In genomic region chr2:237182422-237183123, GRCh38 we compare ENCODE assay signal across 16 cellular contexts.
DNase-seq lines count a peak whose midpoint lies in the region; ATAC-seq, FAIRE-seq and TF ChIP-seq lines count a peak whose summit lies in the region.
"Had no signal": no experiment of that assay in that cellular context is flagged by ENCODE, and none has a peak within 500 bp of the region (broad histone marks: within the 10 kb centered on the region; RNA-seq: fewer than 3 reads in every experiment).

No MANE protein-coding gene starts in this region.

- no peaks in the 10 kb centered on the region; a peak in 1 of 4 replicates for H3K9me3 ChIP-seq in H1 (ENCODE audit: insufficient read depth in 2 of 2, low read depth in 1 of 2, low read length in 1 of 2)
- H3K9me3 ChIP-seq in transverse colon: no peaks in the 10 kb centered on the region

- H3K27me3 ChIP-seq in H1 (replicated peaks in 1 of 4; ENCODE audit: control insufficient read depth in 3 of 4, extremely low read depth in 1 of 4, insufficient read depth in 3 of 4, low read length in 3 of 4): no peaks in the 10 kb centered on the region
- no peaks in the 10 kb centered on the region for H3K27me3 ChIP-seq in transverse colon

- TF ChIP-seq RAD21 in H1 (IDR thresholded peaks at IDR 0.05 in 1 of 2, conservative IDR thresholded peaks at IDR 0.05 in 1 of 2; ENCODE audit: low read depth in 2 of 2, low read length in 2 of 2): no peak

- H3K4me1 Mint-ChIP-seq in HFFc6 (ENCODE audit: low read depth): peaks cover 87% of the 10 kb centered on the region
- peaks cover 54% of the 10 kb centered on the region for H3K4me1 Mint-ChIP-seq in nephron
- H3K4me1 Mint-ChIP-seq: activated T-helper 17 cell treated with anti-CD3 and anti-CD28 coated beads, Interleukin-2, amount 50 U/mL, for 72 hours; CD14-positive monocyte had no signal

- POLR2A ChIA-PET in H1 (lab: Charles Lee; ENCODE audit: partially characterized antibody): no interaction called here

- H3K14ac ChIP-seq in H1 (ENCODE audit: insufficient read length): no peak overlapping the region

- H2BK20ac ChIP-seq in H1 (ENCODE audit: low read length): no peak overlapping the region; the same call in 1 of the 2 replicates

- CTCF ChIA-PET in H1 (lab: Charles Lee; ENCODE audit: partially characterized antibody): interaction anchor here (0.6 to 1.7 kb wide), 4 partner anchors 9 to 1602 kb away, joined by 3 to 10 read pairs (median 5); no protein-coding TSS in a partner anchor

- no peak overlapping the region for H3K4me3 ChIP-seq in H1 (ENCODE audit: extremely low read depth in 1 of 4, insufficient read depth in 2 of 4, low read depth in 3 of 4, low read length in 4 of 4)
- no peak overlapping the region for H3K4me3 ChIP-seq in transverse colon

- H3K4me1 ChIP-seq in H1 (replicated peaks in 1 of 4; ENCODE audit: control insufficient read depth in 3 of 4, insufficient read depth in 4 of 4, low read length in 3 of 4): no peaks in the 10 kb centered on the region
- peaks cover 0 to 6% (median 0%) of the 10 kb centered on the region in 4 donors for H3K4me1 ChIP-seq in transverse colon

- no peak for FAIRE-seq in H1 (lab: Jason Lieb, UNC)
- FAIRE-seq: colon had no signal

- no peak overlapping the region for H2BK5ac ChIP-seq in H1 (ENCODE audit: low read depth, low read length)

- no peak overlapping the region for H3K56ac ChIP-seq in H1 (replicated peaks; ENCODE audit: insufficient read length, low read depth, low read length)

- 88% methylated on average over 15 of the region's 15 CpGs; no CpG with 5 or more reads in 1 of the 2 experiments for WGBS in H1 (ENCODE audit: extremely low coverage in 1 of 2, insufficient coverage in 1 of 2, insufficient read length in 1 of 2, insufficient replicate concordance in 2 of 2, low coverage in 1 of 2, low lambda C conversion rate in 2 of 2, missing lambda C conversion rate in 1 of 2), 2 experiments
- WGBS in transverse colon (ENCODE audit: low coverage in 1 of 2), 2 donors: 72 to 73% methylated on average over 2 to 15 of the region's 15 CpGs

- intact Hi-C loops in transverse colon (cut with DNase I; ENCODE audit: low total_unique reads): no loop called here

- 0 out of 2 replicates have a peak overlapping the region, but pooled peaks have one; percentile 9 for H2BK15ac ChIP-seq in H1 (ENCODE audit: low read length)

- H3K18ac ChIP-seq in H1 (ENCODE audit: extremely low read depth, low read length): 0 out of 2 replicates have a peak overlapping the region, but pooled peaks have one; percentile 9

- no peak for ATAC-seq in HG03175 (IDR thresholded peaks at IDR 0.05; ENCODE audit: unreplicated experiment)
- no peak for ATAC-seq in HG03521 (IDR thresholded peaks at IDR 0.05; ENCODE audit: unreplicated experiment)
- ATAC-seq: activated T-helper 17 cell treated with anti-CD3 and anti-CD28 coated beads, Interleukin-2, amount 50 U/mL, for 72 hours; stimulated activated naive CD8-positive, alpha-beta T cell treated with anti-CD3 and anti-CD28 coated beads, Interleukin-15, Interleukin-2, amounts not matched to agents 100 U/mL and 50 U/mL, for 24 hours had no signal

- H3K23ac ChIP-seq in H1 (ENCODE audit: insufficient read length): no peak overlapping the region

- no peaks in the 10 kb centered on the region for H3K79me2 ChIP-seq in H1 (ENCODE audit: control insufficient read depth in 1 of 2, insufficient read depth in 2 of 2, low read length in 2 of 2)

- no peak for TF ChIP-seq CTCF in HFFc6 (IDR thresholded peaks at IDR 0.05)
- TF ChIP-seq CTCF in H1 (IDR thresholded peaks at IDR 0.05; ENCODE audit: control extremely low read depth in 1 of 3, insufficient read depth in 1 of 3, low read depth in 1 of 3, low read length in 3 of 3): no peak
- TF ChIP-seq CTCF in nephron (IDR thresholded peaks at IDR 0.05; ENCODE audit: unreplicated experiment in 3 of 3): no peak
- TF ChIP-seq CTCF in transverse colon (IDR thresholded peaks at IDR 0.05): no peak

- no peaks in the 10 kb centered on the region for H3K27me3 Mint-ChIP-seq in HFFc6 (ENCODE audit: insufficient read depth)
- no peaks in the 10 kb centered on the region for H3K27me3 Mint-ChIP-seq in nephron (ENCODE audit: low read depth)

- no peak overlapping the region for H3K9ac ChIP-seq in H1 (replicated peaks in 1 of 4; ENCODE audit: extremely low read depth in 1 of 4, low read depth in 3 of 4, low read length in 3 of 4)

- H4K91ac ChIP-seq in H1 (replicated peaks; ENCODE audit: insufficient read length, low read length): no peak overlapping the region

- H2BK120ac ChIP-seq in H1 (replicated peaks; ENCODE audit: low read depth, low read length): no peak overlapping the region

- in situ Hi-C loops in transverse colon (cut with MboI; ENCODE audit: low pct_ligation_motif_present in 1 of 4, low pct_unique_long_range_greater_than_20kb in 1 of 4, low sequenced_read_pairs in 3 of 4): no loop called here

- H2BK12ac ChIP-seq in H1 (ENCODE audit: low read depth, low read length): no peak overlapping the region

- DNase-seq in HFFc6 (peak; percentile 32), H1 (ENCODE audit: low read depth in 1 of 2, low spot score in 2 of 2) (no peak), transverse colon (no peak), NCI-H1105 treated with DMSO at 0.1 percent for 48 hours (lab: John Stamatoyannopoulos, UW) (no peak)
- DNase-seq: activated CD8-positive, alpha-beta memory T cell treated with anti-CD3 and anti-CD28 coated beads for 24 hours; amniotic stem cell; NCI-H1694; NCI-H510A; nucleus accumbens; stimulated activated naive CD8-positive, alpha-beta T cell treated with anti-CD3 and anti-CD28 coated beads, Interleukin-15, Interleukin-2, amounts not matched to agents 100 U/mL and 50 U/mL, for 24 hours had no signal

- TF ChIP-seq POLR2A in H1 (IDR thresholded peaks at IDR 0.05; ENCODE audit: control extremely low read depth in 1 of 2, low read depth in 2 of 2, low read length in 2 of 2) (no peak), transverse colon (IDR thresholded peaks at IDR 0.05) (no peak)

- H3K4ac ChIP-seq in H1 (replicated peaks; ENCODE audit: insufficient read length, low read depth, low read length): no peak overlapping the region

- H3K36me3 Mint-ChIP-seq in HFFc6 (ENCODE audit: low read depth) (peaks cover 5% of the 10 kb centered on the region; the same call in 1 of the 2 replicates), nephron (ENCODE audit: low read depth) (no peaks in the 10 kb centered on the region)
- H3K36me3 Mint-ChIP-seq: CD14-positive monocyte had no signal

- no peaks in the 10 kb centered on the region for H3K79me1 ChIP-seq in H1 (ENCODE audit: low read depth, low read length)

- H4K8ac ChIP-seq in H1 (ENCODE audit: extremely low read depth, insufficient read depth, low read length): 0 out of 2 replicates have a peak overlapping the region, but pooled peaks have one; percentile 12

- no peaks in the 10 kb centered on the region for H3K36me3 ChIP-seq in H1 (ENCODE audit: control insufficient read depth in 2 of 4, insufficient read depth in 4 of 4, low read length in 3 of 4)
- no peaks in the 10 kb centered on the region for H3K36me3 ChIP-seq in transverse colon

- no peak overlapping the region for H3K4me2 ChIP-seq in H1 (ENCODE audit: insufficient read depth in 1 of 2, low read depth in 2 of 2, low read length in 2 of 2)

- H2AK5ac ChIP-seq in H1 (ENCODE audit: low read depth, low read length): no peak overlapping the region

- H3K27ac Mint-ChIP-seq in HFFc6 (peak overlapping the region; percentile 87), nephron (peak overlapping the region in 2 of 3 experiments; percentile 72 to 78)
- H3K27ac Mint-ChIP-seq: activated T-helper 17 cell treated with anti-CD3 and anti-CD28 coated beads, Interleukin-2, amount 50 U/mL, for 72 hours; CD14-positive monocyte had no signal

- no peaks in the 10 kb centered on the region for H4K20me1 ChIP-seq in H1 (replicated peaks in 1 of 2; ENCODE audit: control insufficient read depth in 1 of 2, insufficient read depth in 2 of 2, low read length in 2 of 2)

- H4K5ac ChIP-seq in H1 (ENCODE audit: insufficient read length, low read depth, low read length): no peak overlapping the region

- H3K9me3 Mint-ChIP-seq in HFFc6 (no peaks in the 10 kb centered on the region; the same call in 1 of the 2 replicates), nephron (peaks cover 2% of the 10 kb centered on the region)
- H3K9me3 Mint-ChIP-seq: activated T-helper 17 cell treated with anti-CD3 and anti-CD28 coated beads, Interleukin-2, amount 50 U/mL, for 72 hours had no signal

- H3K27ac ChIP-seq in H1 (ENCODE audit: low read depth, low read length): no peak overlapping the region
- peak overlapping the region; percentile 20 to 56 (median 50) for H3K27ac ChIP-seq in transverse colon

- no peak overlapping the region for H2AFZ ChIP-seq in H1 (ENCODE audit: low read length)

- no peaks in the 10 kb centered on the region for H3K23me2 ChIP-seq in H1 (ENCODE audit: low read depth, low read length)

- TF ChIP-seq EP300 in H1 (IDR thresholded peaks at IDR 0.05; ENCODE audit: borderline replicate concordance in 1 of 2, low read depth in 2 of 2, low read length in 2 of 2) (no peak), transverse colon (IDR thresholded peaks at IDR 0.05; ENCODE audit: low read depth) (peak; percentile 82)

- peak overlapping the region; percentile 69 for H3K4me3 Mint-ChIP-seq in HFFc6
- H3K4me3 Mint-ChIP-seq in nephron: no peak overlapping the region
- H3K4me3 Mint-ChIP-seq: activated T-helper 17 cell treated with anti-CD3 and anti-CD28 coated beads, Interleukin-2, amount 50 U/mL, for 72 hours; CD14-positive monocyte had no signal

TF ChIP-seq in H1, 55 proteins besides CTCF, POLR2A, EP300 and RAD21:
- TF ChIP-seq BRCA1 (IDR thresholded peaks at IDR 0.05; ENCODE audit: low read depth, low read length): no peak
- TF ChIP-seq GTF2F1 (IDR thresholded peaks at IDR 0.05; ENCODE audit: borderline replicate concordance, low read depth, low read length): no peak
- no peak for TF ChIP-seq RFX5 (IDR thresholded peaks at IDR 0.05; ENCODE audit: borderline replicate concordance, low read depth, low read length)
- no peak for TF ChIP-seq RXRA (IDR thresholded peaks at IDR 0.05; ENCODE audit: insufficient read depth, low read depth, low read length)
- TF ChIP-seq, protein P1, sequence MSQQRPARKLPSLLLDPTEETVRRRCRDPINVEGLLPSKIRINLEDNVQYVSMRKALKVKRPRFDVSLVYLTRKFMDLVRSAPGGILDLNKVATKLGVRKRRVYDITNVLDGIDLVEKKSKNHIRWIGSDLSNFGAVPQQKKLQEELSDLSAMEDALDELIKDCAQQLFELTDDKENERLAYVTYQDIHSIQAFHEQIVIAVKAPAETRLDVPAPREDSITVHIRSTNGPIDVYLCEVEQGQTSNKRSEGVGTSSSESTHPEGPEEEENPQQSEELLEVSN (IDR thresholded peaks at IDR 0.05): no peak
- TF ChIP-seq BACH1 (IDR thresholded peaks at IDR 0.05; ENCODE audit: low read length): no peak
- no peak for TF ChIP-seq MAFK (IDR thresholded peaks at IDR 0.05; ENCODE audit: low read depth, low read length)
- no peak for TF ChIP-seq TBP (IDR thresholded peaks at IDR 0.05; ENCODE audit: low read depth, low read length)
